ENCODE assay signal across 8 cellular contexts in the genomic region with DNA sequence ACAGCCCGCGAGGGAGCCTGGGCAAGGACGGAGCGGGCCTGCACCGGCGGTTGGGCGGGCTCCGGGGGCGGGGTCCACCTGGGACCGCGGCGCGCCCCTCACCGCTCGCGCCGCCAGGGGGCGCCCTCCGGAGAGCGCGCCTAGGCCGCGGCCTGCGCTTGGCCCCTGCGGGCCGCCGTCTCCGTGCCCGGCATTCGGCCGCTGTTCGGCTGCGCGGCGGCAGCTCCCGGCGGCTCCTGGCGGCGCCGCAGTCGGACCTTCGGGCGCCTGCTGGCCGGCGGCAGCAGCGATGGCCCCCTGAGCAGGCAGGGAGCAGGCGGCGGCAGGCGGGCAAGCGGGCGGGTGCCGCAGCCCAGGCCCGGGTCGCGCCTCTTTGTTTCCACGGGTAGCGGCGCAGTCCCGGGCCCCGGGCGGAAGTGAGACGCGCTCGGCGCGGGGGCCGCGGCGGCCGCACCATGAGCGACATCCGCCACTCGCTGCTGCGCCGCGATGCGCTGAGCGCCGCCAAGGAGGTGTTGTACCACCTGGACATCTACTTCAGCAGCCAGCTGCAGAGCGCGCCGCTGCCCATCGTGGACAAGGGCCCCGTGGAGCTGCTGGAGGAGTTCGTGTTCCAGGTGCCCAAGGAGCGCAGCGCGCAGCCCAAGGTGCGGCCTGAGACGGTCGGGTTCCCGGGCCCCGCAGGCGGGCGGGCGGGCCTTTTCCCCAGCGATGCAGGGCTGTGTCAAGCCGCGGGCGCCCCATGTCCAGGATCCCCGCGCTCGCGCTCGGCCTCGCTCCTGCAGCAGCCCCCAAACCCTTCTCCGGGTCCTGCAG. TPM values are rescaled to one million over a fixed set of nuclear protein-coding genes. Genes with fewer than 3 reads are reported as not detected.
A peak's percentile ranks its signal among the peaks of the same experiment; 100 is the strongest.
DNase-seq lines count a peak whose midpoint lies in the region; ATAC-seq and TF ChIP-seq lines count a peak whose summit lies in the region.

A gene (plus strand): TSS at position 193 of the 816 bp plus-strand sequence. CDS start 263 bp downstream, at position 456.

- peaks cover 0 to 69% of the 10 kb centered on the region in 2 donors for H3K36me3 ChIP-seq in left lung

- H3K27ac ChIP-seq in coronary artery (peak within 1 kb of the TSS; percentile 69 to 87), left lung (peak within 1 kb of the TSS; percentile 85 to 93)

- H3K9me3 ChIP-seq in left lung = no peaks in the 10 kb centered on the region

- ATAC-seq in GM18873 (IDR thresholded peaks at IDR 0.05; ENCODE audit: low FRiP score, unreplicated experiment) (peak; percentile 67), HG03135 (IDR thresholded peaks at IDR 0.05; ENCODE audit: unreplicated experiment) (peak; percentile 83), left lung (peak; percentile 98)

- H3K27me3 ChIP-seq in left lung = no peaks in the 10 kb centered on the region

- DNase-seq in AML-193 (lab: John Stamatoyannopoulos, UW) = peak; percentile 56 to 61
- peak; percentile 32 to 89 for DNase-seq in NCI-H446 (lab: John Stamatoyannopoulos, UW)
- peak; percentile 85 for DNase-seq in activated CD4-positive, alpha-beta T cell treated with anti-CD3 and anti-CD28 coated beads for 48 hours
- peak; percentile 79 for DNase-seq in coronary artery (ENCODE audit: low spot score)
- peak; percentile 73 to 96 for DNase-seq in left lung
- DNase-seq in stimulated activated CD4-positive, alpha-beta T cell treated with anti-CD3 and anti-CD28 coated beads, Interleukin-2, amount 100 ng/mL, for 48 hours = peak; percentile 77 to 86

- peaks cover 9 to 22% of the 10 kb centered on the region in 2 donors for H3K4me1 ChIP-seq in left lung

- TF ChIP-seq CTCF in coronary artery (IDR thresholded peaks at IDR 0.05) (peak; percentile 84), left lung (IDR thresholded peaks at IDR 0.05) (peak; percentile 86)

- peak within 1 kb of the TSS; percentile 92 for H3K4me3 ChIP-seq in coronary artery
- peak within 1 kb of the TSS; percentile 81 to 91 for H3K4me3 ChIP-seq in left lung

- intact Hi-C loops in left lung (cut with DNase I) = no loop called here

RNA-seq across cellular contexts. Expression of the gene that starts here (rescaled TPM):
- 10 to 100 TPM; 30.2 to 31.5 TPM for total RNA-seq in left lung

Comparison
In these comparisons a context has a peak if more than half of its experiments do, and no peak if none do; other contexts are left out.
1. Peak in every context shown above with its lines: DNase-seq, ATAC-seq, H3K4me3 ChIP-seq and H3K27ac ChIP-seq.